9 cellular contexts compared by ENCODE assay signal in genomic region chr7:1103009-1103788, GRCh38. TPM values are rescaled to one million over a fixed set of nuclear protein-coding genes. Genes with fewer than 3 reads are reported as not detected.
DNase-seq lines count a peak whose midpoint lies in the region; ATAC-seq lines count a peak whose summit lies in the region.
"Had no signal": no experiment of that assay in that cellular context is flagged by ENCODE, and none has a peak within 500 bp of the region (broad histone marks: within the 10 kb centered on the region; RNA-seq: fewer than 3 reads in every experiment).

No MANE protein-coding gene starts in this region.

- no peaks in the 10 kb centered on the region for H3K9me3 Mint-ChIP-seq in CD4-positive, CD25-positive, alpha-beta regulatory T cell

- H3K36me3 Mint-ChIP-seq in CD4-positive, CD25-positive, alpha-beta regulatory T cell = peaks cover 4% of the 10 kb centered on the region

- peak overlapping the region; percentile 56 to 66 (median 64) for H3K4me3 Mint-ChIP-seq in CD4-positive, CD25-positive, alpha-beta regulatory T cell

- peaks cover 6% of the 10 kb centered on the region for H3K4me1 ChIP-seq in CD4-positive, CD25-positive, alpha-beta regulatory T cell (ENCODE audit: control insufficient read depth, insufficient read depth, low read length, poor library complexity, severe bottlenecking)
- no peaks in the 10 kb centered on the region for H3K4me1 ChIP-seq in effector memory CD4-positive, alpha-beta T cell (ENCODE audit: control insufficient read depth, insufficient read depth, low read length, poor library complexity, severe bottlenecking)

- H3K36me3 ChIP-seq in CD4-positive, CD25-positive, alpha-beta regulatory T cell (ENCODE audit: control insufficient read depth, insufficient read depth, low read length) = no peaks in the 10 kb centered on the region
- H3K36me3 ChIP-seq in effector memory CD4-positive, alpha-beta T cell (ENCODE audit: control insufficient read depth, insufficient read depth, low read length) = no peaks in the 10 kb centered on the region

- H3K4me3 ChIP-seq in CD4-positive, CD25-positive, alpha-beta regulatory T cell (ENCODE audit: low read depth, low read length) = peak overlapping the region; percentile 68
- peak overlapping the region; percentile 8 for H3K4me3 ChIP-seq in effector memory CD4-positive, alpha-beta T cell (ENCODE audit: insufficient read depth, low read depth, low read length, poor library complexity, severe bottlenecking)

- no peaks in the 10 kb centered on the region for H3K9me3 ChIP-seq in CD4-positive, CD25-positive, alpha-beta regulatory T cell (ENCODE audit: control insufficient read depth in 2 of 2, low read length in 2 of 2)
- no peaks in the 10 kb centered on the region for H3K9me3 ChIP-seq in effector memory CD4-positive, alpha-beta T cell (ENCODE audit: control insufficient read depth, low read length)

- DNase-seq in CD4-positive, CD25-positive, alpha-beta regulatory T cell = peak in 1 of 3 donors; percentile 41
- no peak for DNase-seq in effector memory CD4-positive, alpha-beta T cell
- DNase-seq in DMS153 (lab: John Stamatoyannopoulos, UW) (no peak), AG08396 (ENCODE audit: low spot score) (no peak), NCI-H526 (lab: John Stamatoyannopoulos, UW) (no peak)
- DNase-seq: Karpas-422 had no signal

- H3K27ac ChIP-seq in CD4-positive, CD25-positive, alpha-beta regulatory T cell (ENCODE audit: insufficient read depth, low read length, poor library complexity, severe bottlenecking) = no peak overlapping the region
- H3K27ac ChIP-seq in effector memory CD4-positive, alpha-beta T cell (ENCODE audit: insufficient read depth, low read length, poor library complexity, severe bottlenecking) = no peak overlapping the region

- H3K27me3 Mint-ChIP-seq in CD4-positive, CD25-positive, alpha-beta regulatory T cell = no peaks in the 10 kb centered on the region

- peak overlapping the region; percentile 61 to 67 (median 65) for H3K27ac Mint-ChIP-seq in CD4-positive, CD25-positive, alpha-beta regulatory T cell

- peak; percentile 10 to 30 for ATAC-seq in CD4-positive, CD25-positive, alpha-beta regulatory T cell (ENCODE audit: low read depth in 2 of 2)
- ATAC-seq in GM18858 (IDR thresholded peaks at IDR 0.05; ENCODE audit: unreplicated experiment) (peak; percentile 29), HG03175 (IDR thresholded peaks at IDR 0.05; ENCODE audit: unreplicated experiment) (peak; percentile 33), HG03097 (IDR thresholded peaks at IDR 0.05; ENCODE audit: low FRiP score, unreplicated experiment) (no peak)

- H3K27me3 ChIP-seq in CD4-positive, CD25-positive, alpha-beta regulatory T cell (ENCODE audit: control insufficient read depth, insufficient read depth, low read length) = no peaks in the 10 kb centered on the region
- H3K27me3 ChIP-seq in effector memory CD4-positive, alpha-beta T cell (replicated peaks; ENCODE audit: control insufficient read depth, insufficient read depth, low read length, poor library complexity, severe bottlenecking) = no peaks in the 10 kb centered on the region

- H3K4me1 Mint-ChIP-seq in CD4-positive, CD25-positive, alpha-beta regulatory T cell = peaks cover 6 to 17% (median 9%) of the 10 kb centered on the region in 4 donors

RNA-seq across cellular contexts. Expression of gene GPER1, which starts 15.3 kb away (rescaled TPM):
- not detected for total RNA-seq in CD4-positive, CD25-positive, alpha-beta regulatory T cell
- under 1 TPM in 1 of 4 donors, not detected in 3; 0.10 TPM for polyA plus RNA-seq in CD4-positive, CD25-positive, alpha-beta regulatory T cell

RNA-seq across cellular contexts. Expression of gene ZFAND2A, which starts 56.8 kb away (rescaled TPM):
- 95.9 TPM for total RNA-seq in CD4-positive, CD25-positive, alpha-beta regulatory T cell
- polyA plus RNA-seq in CD4-positive, CD25-positive, alpha-beta regulatory T cell = 10 to 100 TPM; 37.2 to 63.2 (median 57.4) TPM

RNA-seq across cellular contexts. Expression of gene GPR146, which starts 58.9 kb away (rescaled TPM):
- 21.5 TPM for total RNA-seq in CD4-positive, CD25-positive, alpha-beta regulatory T cell
- 10 to 100 TPM; 14.1 to 26.4 (median 19.4) TPM for polyA plus RNA-seq in CD4-positive, CD25-positive, alpha-beta regulatory T cell
